In genomic region chr5:160311491-160312138, GRCh38 we compare ENCODE assay signal across 8 cellular contexts. TPM values are rescaled to one million over a fixed set of nuclear protein-coding genes. Genes with fewer than 3 reads are reported as not detected.
A peak's percentile ranks its signal among the peaks of the same experiment; 100 is the strongest.
DNase-seq lines count a peak whose midpoint lies in the region; ATAC-seq, FAIRE-seq and TF ChIP-seq lines count a peak whose summit lies in the region.

No MANE protein-coding gene starts in this region.

- H3K9me3 ChIP-seq in vagina, result no peaks in the 10 kb centered on the region

- H3K36me3 ChIP-seq in vagina, result no peaks in the 10 kb centered on the region

- peaks cover 18% of the 10 kb centered on the region for H3K4me1 ChIP-seq in vagina

- no peaks in the 10 kb centered on the region for H3K9me3 Mint-ChIP-seq in central memory CD8-positive, alpha-beta T cell

- FAIRE-seq in GM12891 (lab: Jason Lieb, UNC), result peak; percentile 26

- TF ChIP-seq POLR2A in GM12891 (IDR thresholded peaks at IDR 0.05; ENCODE audit: low read depth, low read length) (no peak), vagina (IDR thresholded peaks at IDR 0.05) (no peak)

- no peak for TF ChIP-seq CTCF in vagina (IDR thresholded peaks at IDR 0.05)

- peak overlapping the region; percentile 20 for H3K27ac ChIP-seq in vagina

- H3K4me1 Mint-ChIP-seq in central memory CD8-positive, alpha-beta T cell, result peaks cover 5% of the 10 kb centered on the region

- H3K4me3 ChIP-seq in vagina, result peak overlapping the region; percentile 55 to 67

- DNase-seq in GM12891 (ENCODE audit: insufficient read length, low spot score) (no peak), lung microvascular endothelial cell (ENCODE audit: low read depth in 2 of 2) (peak; percentile 33 to 37), vagina (ENCODE audit: extremely low spot score in 2 of 2) (no peak), posterior vena cava (ENCODE audit: low spot score) (no peak), NCI-H1417 treated with DMSO at 0.1 percent for 48 hours (lab: John Stamatoyannopoulos, UW) (no peak)
- no peak for DNase-seq in central memory CD8-positive, alpha-beta T cell (ENCODE audit: low spot score in 2 of 2)
- no peak for DNase-seq in stimulated activated CD4-positive, alpha-beta T cell treated with anti-CD3 and anti-CD28 coated beads, Interleukin-2, amount 100 ng/mL, for 24 hours

- H3K27me3 Mint-ChIP-seq in central memory CD8-positive, alpha-beta T cell, result peaks cover 87% of the 10 kb centered on the region

- ATAC-seq in HG03432 (IDR thresholded peaks at IDR 0.05; ENCODE audit: unreplicated experiment), result peak; percentile 24
- ATAC-seq in central memory CD8-positive, alpha-beta T cell (replicated peaks; ENCODE audit: extremely low read depth, poor library complexity, severe bottlenecking), result no peak

- H3K36me3 Mint-ChIP-seq in central memory CD8-positive, alpha-beta T cell (ENCODE audit: insufficient read depth), result peaks cover 2% of the 10 kb centered on the region

- no peak overlapping the region for H3K27ac Mint-ChIP-seq in central memory CD8-positive, alpha-beta T cell (ENCODE audit: low read depth)

- intact Hi-C loops in vagina (cut with DNase I), result no loop called here
- intact Hi-C loops in posterior vena cava (cut with DNase I), result no loop called here

- H3K27me3 ChIP-seq in vagina, result no peaks in the 10 kb centered on the region

- H3K4me3 Mint-ChIP-seq in central memory CD8-positive, alpha-beta T cell, result peak overlapping the region; percentile 45

TF ChIP-seq in GM12891, 5 proteins besides CTCF, POLR2A, EP300 and RAD21:
- TF ChIP-seq PAX5 (IDR thresholded peaks at IDR 0.05; ENCODE audit: insufficient read depth, low read length, severe bottlenecking) (no peak), TAF1 (IDR thresholded peaks at IDR 0.05; ENCODE audit: low read depth, low read length) (no peak), SPI1 (IDR thresholded peaks at IDR 0.05; ENCODE audit: low read depth, low read length) (no peak), POLR2AphosphoS5 (IDR thresholded peaks at IDR 0.05; ENCODE audit: low read depth, low read length) (no peak), POU2F2 (IDR thresholded peaks at IDR 0.05; ENCODE audit: low read depth, low read length) (no peak)

RNA-seq across cellular contexts. Expression of gene CCNJL, which starts 0.7 kb away (rescaled TPM):
- 0.28 TPM for polyA plus RNA-seq in GM12891 (2012; ENCODE audit: low read depth, missing spikeins)
- total RNA-seq in lung microvascular endothelial cell (3.5 and 6.3 TPM in 2 replicates), vagina (5.6 TPM), posterior vena cava (1 to 10 TPM; 1.0 to 1.2 TPM)

RNA-seq across cellular contexts. Expression of gene C1QTNF2, which starts 58.8 kb away (rescaled TPM):
- polyA plus RNA-seq in GM12891 (2012; ENCODE audit: low read depth, missing spikeins), result not detected
- total RNA-seq in lung microvascular endothelial cell (under 0.01 and 0.20 TPM in 2 replicates), vagina (1.7 TPM), posterior vena cava (1 to 10 TPM; 7.1 to 9.7 TPM)

Comparison
In these comparisons a context has a peak if more than half of its experiments do, and no peak if none do; other contexts are left out.
1. DNase-seq: peak in lung microvascular endothelial cell (2 of 2); none in GM12891 (single experiment), central memory CD8-positive, alpha-beta T cell (0 of 2), vagina (0 of 2), posterior vena cava (single experiment), stimulated activated CD4-positive, alpha-beta T cell treated with anti-CD3 and anti-CD28 coated beads, Interleukin-2, amount 100 ng/mL, for 24 hours (0 of 2) and NCI-H1417 treated with DMSO at 0.1 percent for 48 hours (single experiment).